In the genomic region with DNA sequence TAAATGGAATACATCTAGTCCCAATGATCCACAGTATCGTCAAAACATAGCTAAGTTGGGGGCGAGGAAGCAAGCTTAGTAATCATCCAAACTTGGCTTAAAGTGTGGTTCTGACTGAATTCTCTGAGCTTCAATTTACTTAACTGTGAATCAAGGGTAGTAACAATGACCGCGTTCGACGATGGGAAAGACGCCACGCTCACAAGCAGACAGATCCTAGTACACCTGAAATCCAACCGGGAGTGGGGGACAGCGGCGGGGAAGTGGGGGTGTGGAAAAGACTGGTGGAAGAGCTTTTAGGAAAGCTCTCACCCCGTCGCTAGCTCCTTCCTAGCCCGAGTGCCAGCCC, we compare ENCODE assay signal across 8 cellular contexts. TPM values are rescaled to one million over a fixed set of nuclear protein-coding genes. Genes with fewer than 3 reads are reported as not detected.
DNase-seq lines count a peak whose midpoint lies in the region; ATAC-seq, FAIRE-seq and TF ChIP-seq lines count a peak whose summit lies in the region.

No MANE protein-coding gene starts in this region.

- H3K27me3 Mint-ChIP-seq in activated T-helper 2 cell treated with anti-CD3 and anti-CD28 coated beads, Interferon-gamma antibody, Interleukin-2, Interleukin-4, amounts not matched to agents 10 μg/mL and 5 μg/mL and 100 μg/mL, durations not matched to agents 14 hours and 24 hours and 36 hours (ENCODE audit: low read depth) = peaks cover 16% of the 10 kb centered on the region

- H3K9me3 ChIP-seq in keratinocyte (ENCODE audit: control insufficient read depth, low read depth, low read length) (no peaks in the 10 kb centered on the region), testis (no peaks in the 10 kb centered on the region)

- H2AFZ ChIP-seq in keratinocyte (ENCODE audit: control insufficient read depth, low read length) = peak overlapping the region; percentile 95

- intact Hi-C loops in activated T-helper 2 cell treated with anti-CD3 and anti-CD28 coated beads, Interferon-gamma antibody, Interleukin-2, Interleukin-4, amounts not matched to agents 10 μg/mL and 5 μg/mL and 100 μg/mL, durations not matched to agents 14 hours and 24 hours and 36 hours (cut with micrococcal nuclease) = loop anchor here (1.0 to 10.0 kb wide), 4 partner anchors 70 to 1208 kb away; no protein-coding TSS in a partner anchor
- intact Hi-C loops in testis (cut with DNase I; ENCODE audit: low total_unique reads) = no loop called here

- H3K27me3 ChIP-seq in keratinocyte (ENCODE audit: control insufficient read depth, extremely low read depth, insufficient read depth, low read length) (no peaks in the 10 kb centered on the region), testis (no peaks in the 10 kb centered on the region)

- H3K4me1 Mint-ChIP-seq in activated T-helper 2 cell treated with anti-CD3 and anti-CD28 coated beads, Interferon-gamma antibody, Interleukin-2, Interleukin-4, amounts not matched to agents 10 μg/mL and 5 μg/mL and 100 μg/mL, durations not matched to agents 14 hours and 24 hours and 36 hours (ENCODE audit: low read depth) = peaks cover 29% of the 10 kb centered on the region

- H3K36me3 Mint-ChIP-seq in activated T-helper 2 cell treated with anti-CD3 and anti-CD28 coated beads, Interferon-gamma antibody, Interleukin-2, Interleukin-4, amounts not matched to agents 10 μg/mL and 5 μg/mL and 100 μg/mL, durations not matched to agents 14 hours and 24 hours and 36 hours (ENCODE audit: low read depth) = peaks cover 34% of the 10 kb centered on the region

- TF ChIP-seq CTCF in GM12865 (IDR thresholded peaks at IDR 0.05; ENCODE audit: insufficient read depth, low read depth, low read length, missing control alignments) = no peak
- TF ChIP-seq CTCF in keratinocyte (optimal IDR thresholded peaks at IDR 0.05 in 1 of 3, IDR thresholded peaks at IDR 0.05 in 1 of 3, conservative IDR thresholded peaks at IDR 0.05 in 1 of 3; ENCODE audit: extremely low read depth in 1 of 3, insufficient read depth in 2 of 3, low read length in 3 of 3) = no peak
- TF ChIP-seq CTCF in testis (IDR thresholded peaks at IDR 0.05) = no peak

- peak; percentile 13 for ATAC-seq in HG02973 (IDR thresholded peaks at IDR 0.05; ENCODE audit: unreplicated experiment)
- ATAC-seq in HG02798 (IDR thresholded peaks at IDR 0.05; ENCODE audit: poor library complexity, unreplicated experiment) = no peak

- peak overlapping the region; percentile 96 for H3K4me3 Mint-ChIP-seq in activated T-helper 2 cell treated with anti-CD3 and anti-CD28 coated beads, Interferon-gamma antibody, Interleukin-2, Interleukin-4, amounts not matched to agents 10 μg/mL and 5 μg/mL and 100 μg/mL, durations not matched to agents 14 hours and 24 hours and 36 hours (ENCODE audit: low read depth)

- H3K4me1 ChIP-seq in keratinocyte (ENCODE audit: control insufficient read depth, extremely low read depth, insufficient read depth, low read length) (peaks cover 9% of the 10 kb centered on the region), testis (no peaks in the 10 kb centered on the region)

- no peak for DNase-seq in GM12865 (ENCODE audit: low read depth)
- no peak for DNase-seq in activated T-helper 2 cell treated with anti-CD3 and anti-CD28 coated beads, Interferon-gamma antibody, Interleukin-2, Interleukin-4, amounts not matched to agents 10 μg/mL and 5 μg/mL and 100 μg/mL, durations not matched to agents 14 hours and 24 hours and 36 hours (ENCODE audit: low spot score)
- no peak for DNase-seq in keratinocyte (ENCODE audit: low read depth, low spot score)
- DNase-seq in testis = no peak
- no peak for DNase-seq in GM19240 (ENCODE audit: insufficient read length, low spot score)
- no peak for DNase-seq in globus pallidus (ENCODE audit: low spot score)

- H3K4me2 ChIP-seq in keratinocyte (ENCODE audit: control insufficient read depth, extremely low read depth, insufficient read depth, low read depth, low read length) = peak overlapping the region; percentile 83

- no peak for FAIRE-seq in keratinocyte (lab: Jason Lieb, UNC)

- H3K27ac ChIP-seq in keratinocyte (ENCODE audit: control insufficient read depth, insufficient read depth, low read length) (peak overlapping the region; percentile 78), testis (peak overlapping the region; percentile 68 to 83)

- dilution Hi-C loops in keratinocyte (cut with MboI; ENCODE audit: extremely low pct_ligation_motif_present, low sequenced_read_pairs) = no loop called here

- H4K20me1 ChIP-seq in keratinocyte (ENCODE audit: control insufficient read depth, extremely low read depth, insufficient read depth, low read length) = no peaks in the 10 kb centered on the region

- H3K9me3 Mint-ChIP-seq in activated T-helper 2 cell treated with anti-CD3 and anti-CD28 coated beads, Interferon-gamma antibody, Interleukin-2, Interleukin-4, amounts not matched to agents 10 μg/mL and 5 μg/mL and 100 μg/mL, durations not matched to agents 14 hours and 24 hours and 36 hours = peaks cover 18% of the 10 kb centered on the region

- H3K9me1 ChIP-seq in keratinocyte (ENCODE audit: control insufficient read depth, extremely low read depth, insufficient read depth, low read length) = peaks cover 3% of the 10 kb centered on the region

- peak overlapping the region; percentile 78 for H3K27ac Mint-ChIP-seq in activated T-helper 2 cell treated with anti-CD3 and anti-CD28 coated beads, Interferon-gamma antibody, Interleukin-2, Interleukin-4, amounts not matched to agents 10 μg/mL and 5 μg/mL and 100 μg/mL, durations not matched to agents 14 hours and 24 hours and 36 hours

- H3K9ac ChIP-seq in keratinocyte (ENCODE audit: control insufficient read depth, extremely low read depth, insufficient read depth, low read length) = peak overlapping the region; percentile 83

- H3K36me3 ChIP-seq in keratinocyte (ENCODE audit: control insufficient read depth in 2 of 2, extremely low read depth in 1 of 2, insufficient read depth in 2 of 2, low read length in 2 of 2) = no peaks in the 10 kb centered on the region
- no peaks in the 10 kb centered on the region for H3K36me3 ChIP-seq in testis (ENCODE audit: low read depth, missing control alignments)

- H3K79me2 ChIP-seq in keratinocyte (ENCODE audit: control insufficient read depth, insufficient read depth, low read length) = peaks cover 53% of the 10 kb centered on the region

- 0% methylated on average over 14 of the region's 14 CpGs for WGBS in testis, 2 donors

- H3K4me3 ChIP-seq in GM12865 (ENCODE audit: low read depth, low read length) (peak overlapping the region; percentile 62), keratinocyte (ENCODE audit: control insufficient read depth in 2 of 3, extremely low read depth in 1 of 3, insufficient read depth in 2 of 3, low read depth in 1 of 3, low read length in 3 of 3) (peak overlapping the region; percentile 76 to 97 (median 91)), testis (peak overlapping the region; percentile 74 to 93)

- TF ChIP-seq POLR2A in testis (IDR thresholded peaks at IDR 0.05) = no peak

RNA-seq across cellular contexts. Expression of gene COX16, which starts 0.4 kb away (rescaled TPM):
- 67.0 and 69.7 TPM in 2 replicates for total RNA-seq in activated T-helper 2 cell treated with anti-CD3 and anti-CD28 coated beads, Interferon-gamma antibody, Interleukin-2, Interleukin-4, amounts not matched to agents 10 μg/mL and 5 μg/mL and 100 μg/mL, durations not matched to agents 14 hours and 24 hours and 36 hours
- polyA plus RNA-seq in keratinocyte (28.5 to 44.1 TPM (median 31.0 TPM) in 3 replicates), testis (ENCODE audit: insufficient read depth, low read depth, low replicate concordance) (24.9 TPM)
- polyA plus RNA-seq in keratinocyte (2011; ENCODE audit: low read depth) = 8.0 TPM
- 38.9 and 50.8 TPM in 2 replicates for polyA plus RNA-seq in keratinocyte (2011; cell fraction: cytosol; rRNA removed)
- 11.0 and 14.0 TPM in 2 replicates for polyA plus RNA-seq in keratinocyte (2011; cell fraction: nucleus; rRNA removed)
- 37.8 and 50.5 TPM in 2 replicates for polyA plus RNA-seq in keratinocyte (2012; ENCODE audit: low replicate concordance)
- 5.4 to 8.9 TPM (median 7.3 TPM) in 3 replicates for polyA minus RNA-seq in keratinocyte
- 7.5 TPM for polyA minus RNA-seq in keratinocyte (2011; cell fraction: cytosol; rRNA and poly(A)+ RNA removed)
- polyA minus RNA-seq in keratinocyte (2011; cell fraction: nucleus; rRNA and poly(A)+ RNA removed) = 3.3 and 3.5 TPM in 2 replicates
- 10 to 100 TPM; 13.3 to 17.8 TPM for total RNA-seq in testis

RNA-seq across cellular contexts. Expression of gene SYNJ2BP, which starts 57.8 kb away (rescaled TPM):
- 0.69 and 0.98 TPM in 2 replicates for total RNA-seq in activated T-helper 2 cell treated with anti-CD3 and anti-CD28 coated beads, Interferon-gamma antibody, Interleukin-2, Interleukin-4, amounts not matched to agents 10 μg/mL and 5 μg/mL and 100 μg/mL, durations not matched to agents 14 hours and 24 hours and 36 hours
- polyA plus RNA-seq in keratinocyte (19.3 to 31.4 TPM (median 20.6 TPM) in 3 replicates), testis (ENCODE audit: insufficient read depth, low read depth, low replicate concordance) (59.9 TPM)
- polyA plus RNA-seq in keratinocyte (2011; ENCODE audit: low read depth) = 3.6 TPM
- 17.2 and 33.4 TPM in 2 replicates for polyA plus RNA-seq in keratinocyte (2011; cell fraction: cytosol; rRNA removed)
- polyA plus RNA-seq in keratinocyte (2011; cell fraction: nucleus; rRNA removed) = 19.2 and 21.8 TPM in 2 replicates
- 7.3 and 14.7 TPM in 2 replicates for polyA plus RNA-seq in keratinocyte (2012; ENCODE audit: low replicate concordance)
- 3.0 to 20.9 TPM (median 19.4 TPM) in 3 replicates for polyA minus RNA-seq in keratinocyte
- polyA minus RNA-seq in keratinocyte (2011; cell fraction: cytosol; rRNA and poly(A)+ RNA removed) = 12.3 TPM
- polyA minus RNA-seq in keratinocyte (2011; cell fraction: nucleus; rRNA and poly(A)+ RNA removed) = 7.5 and 13.6 TPM in 2 replicates
- total RNA-seq in testis = 10 to 100 TPM; 16.2 to 21.9 TPM
